In genomic region chr3:175358935-175359334, GRCh38 we compare ENCODE assay signal across 31 cellular contexts.
"Had no signal": no experiment of that assay in that cellular context is flagged by ENCODE, and none has a peak within 500 bp of the region (broad histone marks: within the 10 kb centered on the region; RNA-seq: fewer than 3 reads in every experiment).

No MANE protein-coding gene starts in this region.

- H3K4me3 ChIP-seq: neural progenitor cell, ovary, psoas muscle, skin epidermis, smooth muscle cell, spleen, suprapubic skin, testis, tibial artery, transverse colon, upper lobe of right lung, uterus had no signal

- H3K36me3 Mint-ChIP-seq: neural progenitor cell; stimulated activated memory B cell treated with anti-CD40 and anti-IgM and Interleukin-4, amounts not matched to agents 10 μg/mL and 1 μg/mL and 100 μg/mL, for 72 hours had no signal

- H3K27ac Mint-ChIP-seq: natural killer cell; nephron; neural progenitor cell; progenitor cell of endocrine pancreas; stimulated activated memory B cell treated with anti-CD40 and anti-IgM and Interleukin-4, amounts not matched to agents 10 μg/mL and 1 μg/mL and 100 μg/mL, for 72 hours; stimulated activated naive CD8-positive, alpha-beta T cell treated with anti-CD3 and anti-CD28 coated beads, Interleukin-15, amount 100 ng/mL, for 72 hours; type B pancreatic cell had no signal

- H3K4me1 ChIP-seq: neural progenitor cell, parathyroid adenoma, psoas muscle, spleen, suprapubic skin, testis, transverse colon, upper lobe of right lung, uterus had no signal

- H2AFZ ChIP-seq: neural progenitor cell, parathyroid adenoma had no signal

- H3K4me2 ChIP-seq: neural progenitor cell, smooth muscle cell had no signal

- ATAC-seq: natural killer cell; psoas muscle; sciatic nerve; stimulated activated memory B cell treated with anti-CD40 and anti-IgM and Interleukin-4, amounts not matched to agents 10 μg/mL and 1 μg/mL and 100 μg/mL, for 72 hours; stimulated activated naive CD8-positive, alpha-beta T cell treated with anti-CD3 and anti-CD28 coated beads, Interleukin-15, amount 100 ng/mL, for 72 hours; stimulated activated naive CD8-positive, alpha-beta T cell treated with anti-CD3 and anti-CD28 coated beads, Interleukin-15, Interleukin-2, amounts not matched to agents 100 U/mL and 50 U/mL, for 24 hours; upper lobe of right lung had no signal

- H3K79me2 ChIP-seq: parathyroid adenoma had no signal

- DNase-seq: natural killer cell; occipital lobe; ovary; posterior cingulate gyrus; psoas muscle; right cardiac atrium; spleen; stimulated activated CD4-positive, alpha-beta T cell treated with anti-CD3 and anti-CD28 coated beads, Interleukin-12 subunit alpha, Interleukin-12 subunit beta, amount 100 ng/mL, for 4 hours; stimulated activated CD4-positive, alpha-beta T cell treated with anti-CD3 and anti-CD28 coated beads, Interleukin-1b, Interleukin-23, amount 100 ng/mL, for 48 hours; stimulated activated CD4-positive, alpha-beta T cell treated with anti-CD3 and anti-CD28 coated beads, Interleukin-4, amount 100 ng/mL, for 1 hour; stimulated activated CD4-positive, alpha-beta T cell treated with anti-CD3 and anti-CD28 coated beads, Interleukin-4, amount 100 ng/mL, for 4 hours; stimulated activated CD8-positive, alpha-beta memory T cell treated with anti-CD3 and anti-CD28 coated beads, Interleukin-4, amount 100 ng/mL, for 48 hours; stimulated activated naive CD4-positive, alpha-beta T cell; stimulated activated naive CD8-positive, alpha-beta T cell treated with anti-CD3 and anti-CD28 coated beads, Interleukin-15, amount 100 ng/mL, for 72 hours; stimulated activated naive CD8-positive, alpha-beta T cell treated with anti-CD3 and anti-CD28 coated beads, Interleukin-15, Interleukin-2, amounts not matched to agents 100 U/mL and 50 U/mL, for 24 hours; substantia nigra; testis; tibial artery; transverse colon; upper lobe of right lung; uterus had no signal

- H3K27me3 ChIP-seq: neural progenitor cell, ovary, spleen, suprapubic skin, testis, tibial artery, transverse colon, upper lobe of right lung, uterus had no signal

- H3K27me3 Mint-ChIP-seq: progenitor cell of endocrine pancreas; stimulated activated memory B cell treated with anti-CD40 and anti-IgM and Interleukin-4, amounts not matched to agents 10 μg/mL and 1 μg/mL and 100 μg/mL, for 72 hours; stimulated activated naive CD8-positive, alpha-beta T cell treated with anti-CD3 and anti-CD28 coated beads, Interleukin-15, amount 100 ng/mL, for 72 hours; type B pancreatic cell had no signal

- H3K9ac ChIP-seq: neural progenitor cell, parathyroid adenoma had no signal

- H3K4me1 Mint-ChIP-seq: natural killer cell; nephron; neural progenitor cell; stimulated activated memory B cell treated with anti-CD40 and anti-IgM and Interleukin-4, amounts not matched to agents 10 μg/mL and 1 μg/mL and 100 μg/mL, for 72 hours; stimulated activated naive CD8-positive, alpha-beta T cell treated with anti-CD3 and anti-CD28 coated beads, Interleukin-15, amount 100 ng/mL, for 72 hours had no signal

- H3K36me3 ChIP-seq: neural progenitor cell, ovary, spleen, suprapubic skin, tibial artery, transverse colon, upper lobe of right lung, uterus had no signal

- H3K4me3 Mint-ChIP-seq: natural killer cell; nephron; neural progenitor cell; stimulated activated memory B cell treated with anti-CD40 and anti-IgM and Interleukin-4, amounts not matched to agents 10 μg/mL and 1 μg/mL and 100 μg/mL, for 72 hours; stimulated activated naive CD8-positive, alpha-beta T cell treated with anti-CD3 and anti-CD28 coated beads, Interleukin-15, amount 100 ng/mL, for 72 hours; type B pancreatic cell had no signal

- H3K9me3 ChIP-seq: ovary, psoas muscle, suprapubic skin, testis, transverse colon, upper lobe of right lung, uterus had no signal

- H3K27ac ChIP-seq: neural progenitor cell, ovary, parathyroid adenoma, psoas muscle, skin epidermis, spleen, suprapubic skin, testis, tibial artery, transverse colon, upper lobe of right lung, uterus had no signal
